Comparison of ENCODE assay signal across 1 cellular context in genomic region chr2:226137201-226137811, GRCh38.
TF ChIP-seq lines count a peak whose summit lies in the region.

No MANE protein-coding gene starts in this region.

TF ChIP-seq in IMR-90, 13 proteins besides CTCF, POLR2A, EP300 and RAD21:
- TF ChIP-seq CEBPB (IDR thresholded peaks at IDR 0.05; ENCODE audit: low read depth, low read length) (peak; percentile 66), NFE2L2 (IDR thresholded peaks at IDR 0.05; ENCODE audit: low read depth, low read length) (no peak; the same call in 1 of the 2 replicates), MAFK (IDR thresholded peaks at IDR 0.05; ENCODE audit: low read depth, low read length) (peak; percentile 55; the same call in 1 of the 2 replicates), MAZ (IDR thresholded peaks at IDR 0.05; ENCODE audit: borderline replicate concordance, low read depth, low read length) (no peak), FOS (IDR thresholded peaks at IDR 0.05; ENCODE audit: low read depth, low read length) (peak; percentile 16; the same call in 1 of the 2 replicates)
- TF ChIP-seq, protein P1, sequence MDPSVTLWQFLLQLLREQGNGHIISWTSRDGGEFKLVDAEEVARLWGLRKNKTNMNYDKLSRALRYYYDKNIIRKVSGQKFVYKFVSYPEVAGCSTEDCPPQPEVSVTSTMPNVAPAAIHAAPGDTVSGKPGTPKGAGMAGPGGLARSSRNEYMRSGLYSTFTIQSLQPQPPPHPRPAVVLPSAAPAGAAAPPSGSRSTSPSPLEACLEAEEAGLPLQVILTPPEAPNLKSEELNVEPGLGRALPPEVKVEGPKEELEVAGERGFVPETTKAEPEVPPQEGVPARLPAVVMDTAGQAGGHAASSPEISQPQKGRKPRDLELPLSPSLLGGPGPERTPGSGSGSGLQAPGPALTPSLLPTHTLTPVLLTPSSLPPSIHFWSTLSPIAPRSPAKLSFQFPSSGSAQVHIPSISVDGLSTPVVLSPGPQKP (IDR thresholded peaks at IDR 0.05; ENCODE audit: borderline replicate concordance, low read depth, low read length), result no peak
